In genomic region chr11:44862546-44863101, GRCh38 we compare ENCODE assay signal across 10 cellular contexts.
A peak's percentile ranks its signal among the peaks of the same experiment; 100 is the strongest.
DNase-seq lines count a peak whose midpoint lies in the region; ATAC-seq, FAIRE-seq and TF ChIP-seq lines count a peak whose summit lies in the region.
"Had no signal": no experiment of that assay in that cellular context is flagged by ENCODE, and none has a peak within 500 bp of the region (broad histone marks: within the 10 kb centered on the region; RNA-seq: fewer than 3 reads in every experiment).

No MANE protein-coding gene starts in this region.

- no peak overlapping the region for H3K4me2 ChIP-seq in Karpas-422 (ENCODE audit: low read depth, low read length, poor library complexity, severe bottlenecking)

- H3K27ac ChIP-seq in HUES6 (ENCODE audit: low read depth, low read length) = peak overlapping the region; percentile 98; the same call in 1 of the 2 replicates
- H3K27ac ChIP-seq in Karpas-422 (ENCODE audit: low read length) = no peak overlapping the region
- H3K27ac ChIP-seq: VCaP had no signal

- no peak for FAIRE-seq in GM12892 (lab: Jason Lieb, UNC)

- ATAC-seq in central memory CD8-positive, alpha-beta T cell (replicated peaks; ENCODE audit: extremely low read depth, poor library complexity, severe bottlenecking) = no peak

- no peak for TF ChIP-seq CTCF in osteocyte (IDR thresholded peaks at IDR 0.05)

- H3K79me2 ChIP-seq in Karpas-422 (ENCODE audit: low read length) = no peaks in the 10 kb centered on the region

- peaks cover 39% of the 10 kb centered on the region for H3K4me1 Mint-ChIP-seq in central memory CD8-positive, alpha-beta T cell
- peaks cover 35% of the 10 kb centered on the region for H3K4me1 Mint-ChIP-seq in osteocyte (ENCODE audit: unreplicated experiment)

- peaks cover 8% of the 10 kb centered on the region for H3K36me3 Mint-ChIP-seq in central memory CD8-positive, alpha-beta T cell (ENCODE audit: insufficient read depth)
- H3K36me3 Mint-ChIP-seq in osteocyte (ENCODE audit: unreplicated experiment) = no peaks in the 10 kb centered on the region

- peak overlapping the region; percentile 59 for H3K4me3 Mint-ChIP-seq in central memory CD8-positive, alpha-beta T cell
- H3K4me3 Mint-ChIP-seq in osteocyte (ENCODE audit: unreplicated experiment) = no peak overlapping the region

- H3K9me3 Mint-ChIP-seq in central memory CD8-positive, alpha-beta T cell = no peaks in the 10 kb centered on the region
- H3K9me3 Mint-ChIP-seq in osteocyte (ENCODE audit: unreplicated experiment) = no peaks in the 10 kb centered on the region

- H3K9ac ChIP-seq in HUES6 (ENCODE audit: low read length) (peak overlapping the region; percentile 72), Karpas-422 (ENCODE audit: low read length) (no peak overlapping the region)

- no peak overlapping the region for H2AFZ ChIP-seq in Karpas-422 (ENCODE audit: low read length)

- DNase-seq in GM12892 (ENCODE audit: insufficient read length) (no peak), osteocyte (ENCODE audit: extremely low spot score, unreplicated experiment) (no peak), Karpas-422 (no peak), germinal center (ENCODE audit: low spot score) (no peak), DMS 273 treated with DMSO at 0.1 percent for 48 hours (lab: John Stamatoyannopoulos, UW) (no peak), GDM1 (lab: John Stamatoyannopoulos, UW) (no peak)
- DNase-seq in central memory CD8-positive, alpha-beta T cell (ENCODE audit: low spot score in 2 of 2) = no peak
- DNase-seq: NCI-H1930 had no signal

- peak; percentile 1; the same call in 1 of the 2 replicates for TF ChIP-seq POLR2A in GM12892 (IDR thresholded peaks at IDR 0.05; ENCODE audit: low read depth, low read length)

- H3K36me3 ChIP-seq in HUES6 (ENCODE audit: control insufficient read depth, insufficient read depth, low read length) (no peaks in the 10 kb centered on the region), Karpas-422 (ENCODE audit: insufficient read depth, low read length) (no peaks in the 10 kb centered on the region)

- H3K9me3 ChIP-seq in HUES6 (ENCODE audit: control insufficient read depth, insufficient read depth, low read depth, low read length) (no peaks in the 10 kb centered on the region), Karpas-422 (ENCODE audit: low read length) (no peaks in the 10 kb centered on the region)

- no peaks in the 10 kb centered on the region for H3K9me2 ChIP-seq in Karpas-422 (replicated peaks; ENCODE audit: insufficient read depth, low read length)

- peak overlapping the region; percentile 84 for H3K27ac Mint-ChIP-seq in central memory CD8-positive, alpha-beta T cell (ENCODE audit: low read depth)
- H3K27ac Mint-ChIP-seq in osteocyte (ENCODE audit: unreplicated experiment) = peak overlapping the region; percentile 62

- H3K27me3 ChIP-seq in HUES6 (ENCODE audit: control insufficient read depth, insufficient read depth, low read length) = no peaks in the 10 kb centered on the region
- H3K27me3 ChIP-seq in Karpas-422 (ENCODE audit: low read length) = 0 out of 2 replicates have a peak, but pooled peaks cover 2% of the 10 kb centered on the region

- H3K4me1 ChIP-seq in HUES6 (ENCODE audit: control insufficient read depth, insufficient read depth, low read length) = peaks cover 60% of the 10 kb centered on the region
- H3K4me1 ChIP-seq in Karpas-422 (ENCODE audit: low read length) = peaks cover 57% of the 10 kb centered on the region

- H3K4me3 ChIP-seq in HUES6 (ENCODE audit: low read depth, low read length) (no peak overlapping the region), Karpas-422 (ENCODE audit: low read length) (no peak overlapping the region)

- peaks cover 26% of the 10 kb centered on the region for H3K27me3 Mint-ChIP-seq in central memory CD8-positive, alpha-beta T cell
- peaks cover 2% of the 10 kb centered on the region for H3K27me3 Mint-ChIP-seq in osteocyte (ENCODE audit: unreplicated experiment)

- no peaks in the 10 kb centered on the region for H4K20me1 ChIP-seq in Karpas-422 (ENCODE audit: insufficient read depth, low read depth, low read length)
